ENCODE assay signal across 12 cellular contexts in genomic region chr2:43273477-43273876, GRCh38. TPM values are rescaled to one million over a fixed set of nuclear protein-coding genes. Genes with fewer than 3 reads are reported as not detected.
A peak's percentile ranks its signal among the peaks of the same experiment; 100 is the strongest.
DNase-seq lines count a peak whose midpoint lies in the region; ATAC-seq and TF ChIP-seq lines count a peak whose summit lies in the region.
"Had no signal": no experiment of that assay in that cellular context is flagged by ENCODE, and none has a peak within 500 bp of the region (broad histone marks: within the 10 kb centered on the region; RNA-seq: fewer than 3 reads in every experiment).

No MANE protein-coding gene starts in this region.

- H3K4me3 ChIP-seq in cardiac muscle cell: no peak overlapping the region
- no peak overlapping the region for H3K4me3 ChIP-seq in MG63
- H3K4me3 ChIP-seq in fibroblast of the aortic adventitia (ENCODE audit: low read depth, low read length): no peak overlapping the region
- H3K4me3 ChIP-seq in thyroid gland (replicated peaks in 1 of 3): no peak overlapping the region
- H3K4me3 ChIP-seq in CD8-positive, alpha-beta memory T cell (ENCODE audit: low read length): no peak overlapping the region
- H3K4me3 ChIP-seq: SJSA1 had no signal

- intact Hi-C loops in cardiac septum (cut with DNase I): no loop called here
- intact Hi-C loops in thyroid gland (cut with DNase I): loop anchor here (10.0 kb wide), 1 partner anchor 71 kb away; no protein-coding TSS in a partner anchor

- peak overlapping the region in 2 of 8 donors; percentile 13 to 68 for H3K27ac Mint-ChIP-seq in CD8-positive, alpha-beta memory T cell
- H3K27ac Mint-ChIP-seq: progenitor cell of endocrine pancreas had no signal

- H3K27me3 ChIP-seq in cardiac muscle cell (no peaks in the 10 kb centered on the region), MG63 (no peaks in the 10 kb centered on the region), thyroid gland (no peaks in the 10 kb centered on the region)
- H3K27me3 ChIP-seq in CD8-positive, alpha-beta memory T cell (ENCODE audit: insufficient read depth, low read length, poor library complexity, severe bottlenecking): no peaks in the 10 kb centered on the region
- H3K27me3 ChIP-seq: SJSA1 had no signal

- no peaks in the 10 kb centered on the region for H3K9me3 Mint-ChIP-seq in CD8-positive, alpha-beta memory T cell

- peaks cover 0 to 3% (median 0%) of the 10 kb centered on the region in 3 donors for H3K4me1 Mint-ChIP-seq in CD8-positive, alpha-beta memory T cell

- TF ChIP-seq POLR2A in thyroid gland (IDR thresholded peaks at IDR 0.05) (no peak), GM18505 (IDR thresholded peaks at IDR 0.05; ENCODE audit: borderline replicate concordance, extremely low read depth, insufficient read depth, insufficient read length) (no peak)

- H3K4me1 ChIP-seq in cardiac muscle cell (ENCODE audit: low read depth) (peaks cover 38% of the 10 kb centered on the region), thyroid gland (peaks cover 72 to 94% of the 10 kb centered on the region in 2 donors)
- no peaks in the 10 kb centered on the region for H3K4me1 ChIP-seq in CD8-positive, alpha-beta memory T cell (ENCODE audit: insufficient read depth, low read length)

- H3K27ac ChIP-seq in cardiac muscle cell (peak overlapping the region; percentile 35), thyroid gland (peak overlapping the region; percentile 82 to 94 (median 93))
- no peak overlapping the region for H3K27ac ChIP-seq in CD8-positive, alpha-beta memory T cell (ENCODE audit: low read depth, low read length)
- H3K27ac ChIP-seq: SJSA1 had no signal

- peaks cover 0 to 69% (median 26%) of the 10 kb centered on the region in 3 donors for H3K36me3 Mint-ChIP-seq in CD8-positive, alpha-beta memory T cell

- H3K4me3 Mint-ChIP-seq in CD8-positive, alpha-beta memory T cell: no peak overlapping the region

- 50 to 53% methylated on average over 5 of the region's 5 CpGs for WGBS in thyroid gland, 2 donors

- no peak for ATAC-seq in GM18505 (IDR thresholded peaks at IDR 0.05; ENCODE audit: unreplicated experiment)
- ATAC-seq: HCT116 had no signal

- no peaks in the 10 kb centered on the region for H3K36me3 ChIP-seq in cardiac muscle cell
- peaks cover under 1% of the 10 kb centered on the region; the same call in 1 of the 2 replicates for H3K36me3 ChIP-seq in MG63
- H3K36me3 ChIP-seq in thyroid gland: no peaks in the 10 kb centered on the region
- no peaks in the 10 kb centered on the region for H3K36me3 ChIP-seq in CD8-positive, alpha-beta memory T cell (ENCODE audit: insufficient read depth, low read length)

- DNase-seq in cardiac muscle cell (ENCODE audit: low read depth in 1 of 2, low spot score in 1 of 2): peak; percentile 28 to 37
- DNase-seq in cardiac septum (ENCODE audit: low spot score): no peak
- DNase-seq in MG63: peak; percentile 15
- peak; percentile 32 for DNase-seq in fibroblast of the aortic adventitia (ENCODE audit: low read depth)
- peak; percentile 58 for DNase-seq in thyroid gland
- DNase-seq in CD8-positive, alpha-beta memory T cell: no peak
- no peak for DNase-seq in activated effector memory CD4-positive, alpha-beta T cell treated with anti-CD3 and anti-CD28 coated beads, Interleukin-2, amount 50 U/mL, for 16 hours
- DNase-seq: activated CD8-positive, alpha-beta memory T cell treated with anti-CD3 and anti-CD28 coated beads, Interleukin-2, amount 50 U/mL, for 48 hours had no signal

- CTCF ChIA-PET in CD8-positive, alpha-beta memory T cell (lab: Charles Lee): no interaction called here

- H3K9me3 ChIP-seq in cardiac muscle cell (ENCODE audit: low read depth): no peaks in the 10 kb centered on the region
- no peaks in the 10 kb centered on the region for H3K9me3 ChIP-seq in MG63
- no peaks in the 10 kb centered on the region for H3K9me3 ChIP-seq in thyroid gland
- H3K9me3 ChIP-seq in CD8-positive, alpha-beta memory T cell (ENCODE audit: low read length): no peaks in the 10 kb centered on the region
- H3K9me3 ChIP-seq: SJSA1 had no signal

- no peaks in the 10 kb centered on the region for H3K27me3 Mint-ChIP-seq in CD8-positive, alpha-beta memory T cell
- H3K27me3 Mint-ChIP-seq: progenitor cell of endocrine pancreas had no signal

- TF ChIP-seq CTCF in cardiac muscle cell (IDR thresholded peaks at IDR 0.05; ENCODE audit: low read depth, low read length) (no peak), fibroblast of the aortic adventitia (IDR thresholded peaks at IDR 0.05; ENCODE audit: insufficient read depth, low read length) (no peak), thyroid gland (IDR thresholded peaks at IDR 0.05) (no peak)

- POLR2A ChIA-PET in CD8-positive, alpha-beta memory T cell (lab: Charles Lee): interaction anchor here (0.6 kb wide), 1 partner anchor 895 kb away, joined by 3 read pairs; the partner anchor contains the start of gene PPM1B

RNA-seq across cellular contexts. Expression of gene ZFP36L2, which starts 47.1 kb away (rescaled TPM):
- total RNA-seq in cardiac muscle cell (20.3 and 27.6 TPM in 2 replicates), cardiac septum (41.4 TPM), fibroblast of the aortic adventitia (ENCODE audit: low replicate concordance) (34.3 and 50.4 TPM in 2 replicates), thyroid gland (100 to 1,000 TPM; 146 to 287 (median 172) TPM)
- polyA plus RNA-seq in cardiac muscle cell: 73.9 and 88.4 TPM in 2 replicates
- total RNA-seq in MG63 (2014; rRNA removed; shearing (Covaris generic); ENCODE audit: low replicate concordance): 9.6 and 19.7 TPM in 2 replicates
- total RNA-seq in CD8-positive, alpha-beta memory T cell: 10 to 100 TPM; 98.0 to 98.6 TPM
- polyA plus RNA-seq in CD8-positive, alpha-beta memory T cell: 737 TPM

Comparison
In these comparisons a context has a peak if more than half of its experiments do, and no peak if none do; other contexts are left out.
1. DNase-seq: peak in cardiac muscle cell (2 of 2), MG63 (single experiment), fibroblast of the aortic adventitia (single experiment) and thyroid gland (2 of 2); none in cardiac septum (single experiment), CD8-positive, alpha-beta memory T cell (0 of 5) and activated effector memory CD4-positive, alpha-beta T cell treated with anti-CD3 and anti-CD28 coated beads, Interleukin-2, amount 50 U/mL, for 16 hours (single experiment).